ENCODE assay signal across 8 cellular contexts in genomic region chr17:82037889-82038195, GRCh38. TPM values are rescaled to one million over a fixed set of nuclear protein-coding genes. Genes with fewer than 3 reads are reported as not detected.
DNase-seq lines count a peak whose midpoint lies in the region; ATAC-seq and TF ChIP-seq lines count a peak whose summit lies in the region.

No MANE protein-coding gene starts in this region.

- no peaks in the 10 kb centered on the region for H3K9me3 Mint-ChIP-seq in activated CD4-positive, alpha-beta T cell treated with anti-CD3 and anti-CD28 coated beads for 36 hours (ENCODE audit: low read depth)
- no peaks in the 10 kb centered on the region for H3K9me3 Mint-ChIP-seq in activated naive CD8-positive, alpha-beta T cell treated with anti-CD3 and anti-CD28 coated beads for 36 hours

- H3K4me3 ChIP-seq in left lung = peak overlapping the region; percentile 67 to 78

- DNase-seq in activated CD4-positive, alpha-beta T cell treated with anti-CD3 and anti-CD28 coated beads for 36 hours = no peak
- no peak for DNase-seq in activated CD4-positive, alpha-beta T cell treated with anti-CD3 and anti-CD28 coated beads for 1 hour
- no peak for DNase-seq in activated naive CD8-positive, alpha-beta T cell treated with anti-CD3 and anti-CD28 coated beads for 36 hours
- no peak for DNase-seq in left lung
- DNase-seq in stimulated activated CD4-positive, alpha-beta T cell treated with anti-CD3 and anti-CD28 coated beads, Interleukin-2, amount 100 ng/mL, for 24 hours = no peak
- no peak for DNase-seq in activated CD8-positive, alpha-beta memory T cell treated with anti-CD3 and anti-CD28 coated beads for 24 hours

- H3K27ac Mint-ChIP-seq in activated CD4-positive, alpha-beta T cell treated with anti-CD3 and anti-CD28 coated beads for 36 hours = peak overlapping the region; percentile 44
- H3K27ac Mint-ChIP-seq in activated naive CD8-positive, alpha-beta T cell treated with anti-CD3 and anti-CD28 coated beads for 36 hours = peak overlapping the region; percentile 86

- H3K27me3 Mint-ChIP-seq in activated CD4-positive, alpha-beta T cell treated with anti-CD3 and anti-CD28 coated beads for 36 hours = no peaks in the 10 kb centered on the region
- no peaks in the 10 kb centered on the region for H3K27me3 Mint-ChIP-seq in activated naive CD8-positive, alpha-beta T cell treated with anti-CD3 and anti-CD28 coated beads for 36 hours

- H3K4me1 ChIP-seq in left lung = peaks cover 13 to 27% of the 10 kb centered on the region in 2 donors

- CTCF ChIA-PET in activated CD4-positive, alpha-beta T cell treated with anti-CD3 and anti-CD28 coated beads for 36 hours (lab: Charles Lee) = interaction anchor here (0.6 to 1.2 kb wide), 17 partner anchors 10 to 168 kb away, joined by 3 to 16 read pairs (median 4); partner anchors contain the start of genes CENPX, DUS1L, FASN and LRRC45

- H3K4me3 Mint-ChIP-seq in activated CD4-positive, alpha-beta T cell treated with anti-CD3 and anti-CD28 coated beads for 36 hours = peak overlapping the region; percentile 82
- peak overlapping the region; percentile 85 for H3K4me3 Mint-ChIP-seq in activated naive CD8-positive, alpha-beta T cell treated with anti-CD3 and anti-CD28 coated beads for 36 hours

- no peak for TF ChIP-seq CTCF in left lung (IDR thresholded peaks at IDR 0.05)

- POLR2A ChIA-PET in activated CD4-positive, alpha-beta T cell treated with anti-CD3 and anti-CD28 coated beads for 36 hours (lab: Charles Lee) = interaction anchor here (0.7 to 1.1 kb wide), 5 partner anchors 15 to 168 kb away, joined by 3 to 11 read pairs (median 3); partner anchors contain the start of genes CENPX, FASN and LRRC45

- H3K36me3 Mint-ChIP-seq in activated CD4-positive, alpha-beta T cell treated with anti-CD3 and anti-CD28 coated beads for 36 hours (ENCODE audit: low read depth) = peaks cover 7% of the 10 kb centered on the region
- H3K36me3 Mint-ChIP-seq in activated naive CD8-positive, alpha-beta T cell treated with anti-CD3 and anti-CD28 coated beads for 36 hours = no peaks in the 10 kb centered on the region

- intact Hi-C loops in activated CD4-positive, alpha-beta T cell treated with anti-CD3 and anti-CD28 coated beads for 36 hours (cut with DNase I, micrococcal nuclease) = loop anchor here (1.0 to 10.0 kb wide), 15 partner anchors 13 to 413 kb away; partner anchors contain the start of genes LRRC45 (in 2 of the 2), ASPSCR1 (in 1 of the 2), CENPX (in 1 of the 2) and CYBC1 (in 1 of the 2)
- intact Hi-C loops in left lung (cut with DNase I) = no loop called here

- H3K9me3 ChIP-seq in left lung = no peaks in the 10 kb centered on the region

- peaks cover 23% of the 10 kb centered on the region for H3K4me1 Mint-ChIP-seq in activated CD4-positive, alpha-beta T cell treated with anti-CD3 and anti-CD28 coated beads for 36 hours
- H3K4me1 Mint-ChIP-seq in activated naive CD8-positive, alpha-beta T cell treated with anti-CD3 and anti-CD28 coated beads for 36 hours = peaks cover 23% of the 10 kb centered on the region

- no peak for ATAC-seq in activated CD4-positive, alpha-beta T cell treated with anti-CD3 and anti-CD28 coated beads for 36 hours
- ATAC-seq in left lung = no peak
- ATAC-seq in GM19467 (IDR thresholded peaks at IDR 0.05; ENCODE audit: unreplicated experiment) = no peak

- H3K36me3 ChIP-seq in left lung = no peaks in the 10 kb centered on the region

- H3K27me3 ChIP-seq in left lung = peaks cover 0 to under 1% of the 10 kb centered on the region in 2 donors

- H3K27ac ChIP-seq in left lung = peak overlapping the region; percentile 96
- peak overlapping the region; percentile 94 for H3K27ac ChIP-seq in temporal lobe (ENCODE audit: low read depth, low read length)

RNA-seq across cellular contexts. Expression of gene DCXR, which starts 0.3 kb away (rescaled TPM):
- 100 to 1,000 TPM; 105 to 166 TPM for total RNA-seq in activated CD4-positive, alpha-beta T cell treated with anti-CD3 and anti-CD28 coated beads for 36 hours
- total RNA-seq in activated naive CD8-positive, alpha-beta T cell treated with anti-CD3 and anti-CD28 coated beads for 36 hours = 100 to 1,000 TPM in 1 of 2 experiments, 10 to 100 TPM in 1; 93.3 to 104 TPM
- 100 to 1,000 TPM; 113 to 152 TPM for total RNA-seq in left lung
- 15.5 TPM for total RNA-seq in temporal lobe

RNA-seq across cellular contexts. Expression of gene RAC3, which starts 6.4 kb away (rescaled TPM):
- 10 to 100 TPM in 1 of 2 experiments, 1 to 10 TPM in 1; 9.6 to 10.6 TPM for total RNA-seq in activated CD4-positive, alpha-beta T cell treated with anti-CD3 and anti-CD28 coated beads for 36 hours
- total RNA-seq in activated naive CD8-positive, alpha-beta T cell treated with anti-CD3 and anti-CD28 coated beads for 36 hours = 1 to 10 TPM; 4.7 to 5.1 TPM
- total RNA-seq in left lung = 10 to 100 TPM in 1 of 2 donors, 1 to 10 TPM in 1; 4.2 to 11.5 TPM
- 117 TPM for total RNA-seq in temporal lobe

RNA-seq across cellular contexts. Expression of gene RFNG, which starts 13.8 kb away (rescaled TPM):
- total RNA-seq in activated CD4-positive, alpha-beta T cell treated with anti-CD3 and anti-CD28 coated beads for 36 hours = 10 to 100 TPM; 16.9 to 17.5 TPM
- total RNA-seq in activated naive CD8-positive, alpha-beta T cell treated with anti-CD3 and anti-CD28 coated beads for 36 hours = 10 to 100 TPM; 13.9 to 14.5 TPM
- 10 to 100 TPM; 29.3 to 44.9 TPM for total RNA-seq in left lung
- total RNA-seq in temporal lobe = 23.1 TPM

RNA-seq across cellular contexts. Expression of gene GPS1, which starts 13.9 kb away (rescaled TPM):
- 10 to 100 TPM; 69.0 to 73.5 TPM for total RNA-seq in activated CD4-positive, alpha-beta T cell treated with anti-CD3 and anti-CD28 coated beads for 36 hours
- 100 to 1,000 TPM in 1 of 2 experiments, 10 to 100 TPM in 1; 94.2 to 103 TPM for total RNA-seq in activated naive CD8-positive, alpha-beta T cell treated with anti-CD3 and anti-CD28 coated beads for 36 hours
- total RNA-seq in left lung (100 to 1,000 TPM in 1 of 2 donors, 10 to 100 TPM in 1; 75.3 to 101 TPM), temporal lobe (52.9 TPM)

RNA-seq across cellular contexts. Expression of gene LRRC45, which starts 14.7 kb away (rescaled TPM):
- 10 to 100 TPM; 17.6 to 20.6 TPM for total RNA-seq in activated CD4-positive, alpha-beta T cell treated with anti-CD3 and anti-CD28 coated beads for 36 hours
- 10 to 100 TPM; 16.5 to 17.3 TPM for total RNA-seq in activated naive CD8-positive, alpha-beta T cell treated with anti-CD3 and anti-CD28 coated beads for 36 hours
- total RNA-seq in left lung (10 to 100 TPM; 16.9 to 20.7 TPM), temporal lobe (9.8 TPM)

Comparison
In these comparisons a context has a peak if more than half of its experiments do, and no peak if none do; other contexts are left out.
1. intact Hi-C loops: an anchor here in activated CD4-positive, alpha-beta T cell treated with anti-CD3 and anti-CD28 coated beads for 36 hours (1.0 to 10.0 kb wide); none called in left lung.